ENCODE assay signal across 22 cellular contexts in genomic region chr1:67515324-67516080, GRCh38.
DNase-seq lines count a peak whose midpoint lies in the region; ATAC-seq, FAIRE-seq and TF ChIP-seq lines count a peak whose summit lies in the region.
"Had no signal": no experiment of that assay in that cellular context is flagged by ENCODE, and none has a peak within 500 bp of the region (broad histone marks: within the 10 kb centered on the region; RNA-seq: fewer than 3 reads in every experiment).

No MANE protein-coding gene starts in this region.

- no peak overlapping the region for H3K4me2 ChIP-seq in HepG2 (ENCODE audit: low read depth, low read length)

- H3K4me1 ChIP-seq in HUES6 (ENCODE audit: control insufficient read depth, insufficient read depth, low read length) = peaks cover 10% of the 10 kb centered on the region
- H3K4me1 ChIP-seq in endodermal cell (ENCODE audit: control insufficient read depth, insufficient read depth, low read length) = no peaks in the 10 kb centered on the region
- peaks cover 40% of the 10 kb centered on the region for H3K4me1 ChIP-seq in HepG2 (ENCODE audit: insufficient read depth, low read length)
- H3K4me1 ChIP-seq in adrenal gland (replicated peaks in 1 of 2) = no peaks in the 10 kb centered on the region
- H3K4me1 ChIP-seq in foreskin keratinocyte = no peaks in the 10 kb centered on the region
- H3K4me1 ChIP-seq: Peyer's patch, SJSA1 had no signal

- in situ Hi-C loops in HepG2 (cut with HindIII; ENCODE audit: extremely low pct_ligation_motif_present, low pct_unique_long_range_greater_than_20kb) = no loop called here

- intact Hi-C loops in HepG2 (cut with micrococcal nuclease; ENCODE audit: unreplicated experiment) (no loop called here), posterior cingulate gyrus (cut with DNase I) (no loop called here), adrenal gland (cut with DNase I) (no loop called here)

- POLR2A ChIA-PET in HepG2 (lab: Yijun Ruan, JAX) = interaction anchor here (0.8 to 2.9 kb wide), 6 partner anchors 9 to 591 kb away, joined by 3 to 11 read pairs (median 4); partner anchors contain the start of genes DNAI4, MIER1 and SERBP1

- peaks cover 47% of the 10 kb centered on the region for H3K27me3 ChIP-seq in HUES6 (ENCODE audit: control insufficient read depth, insufficient read depth, low read length)
- H3K27me3 ChIP-seq in endodermal cell (ENCODE audit: control insufficient read depth, insufficient read depth, low read length, poor library complexity, severe bottlenecking) = peaks cover 8% of the 10 kb centered on the region
- H3K27me3 ChIP-seq in HepG2 (ENCODE audit: control insufficient read depth in 1 of 2, insufficient read depth in 2 of 2, low read length in 2 of 2) = no peaks in the 10 kb centered on the region
- H3K27me3 ChIP-seq in adrenal gland = no peaks in the 10 kb centered on the region
- H3K27me3 ChIP-seq in foreskin keratinocyte = peaks cover 8% of the 10 kb centered on the region
- H3K27me3 ChIP-seq: Peyer's patch, SJSA1 had no signal

- H3K36me3 Mint-ChIP-seq in endodermal cell (ENCODE audit: low read depth) = peaks cover 3% of the 10 kb centered on the region

- no peak overlapping the region for H2AFZ ChIP-seq in HepG2 (ENCODE audit: low read length)
- H2AFZ ChIP-seq: GM23248 had no signal

- no peak for FAIRE-seq in HepG2 (lab: Jason Lieb, UNC)
- FAIRE-seq: GM19239 had no signal

- no peak overlapping the region for H3K27ac Mint-ChIP-seq in endodermal cell
- H3K27ac Mint-ChIP-seq: B cell, HFFc6 had no signal

- WGBS in endodermal cell (ENCODE audit: insufficient coverage in 1 of 2, insufficient read length in 1 of 2), 2 experiments = 36 to 39% methylated on average over 2 of the region's 2 CpGs
- 62% methylated on average over 2 of the region's 2 CpGs for WGBS in HepG2 (ENCODE audit: low lambda C conversion rate)
- 66 to 77% (median 71%) methylated on average over 2 of the region's 2 CpGs for WGBS in adrenal gland, 4 donors

- H3K4me3 ChIP-seq in HUES6 (ENCODE audit: low read depth, low read length) (peak overlapping the region; percentile 4; the same call in 1 of the 2 replicates), endodermal cell (ENCODE audit: low read length) (peak overlapping the region; percentile 6), HepG2 (replicated peaks in 1 of 3; ENCODE audit: insufficient read depth in 1 of 3, low read depth in 2 of 3, low read length in 3 of 3) (no peak overlapping the region), adrenal gland (no peak overlapping the region)
- H3K4me3 ChIP-seq: GM23248, Peyer's patch, SJSA1 had no signal

- peaks cover 74% of the 10 kb centered on the region for H3K27me3 Mint-ChIP-seq in endodermal cell (ENCODE audit: insufficient read depth)

- ATAC-seq in HepG2 (no peak), foreskin keratinocyte (no peak)

- H3K4me1 Mint-ChIP-seq in endodermal cell = no peaks in the 10 kb centered on the region
- H3K4me1 Mint-ChIP-seq: B cell had no signal

- TF ChIP-seq POLR2A in HepG2 (IDR thresholded peaks at IDR 0.05; ENCODE audit: insufficient read depth in 1 of 2, low read depth in 2 of 2, low read length in 2 of 2) (no peak), adrenal gland (IDR thresholded peaks at IDR 0.05) (no peak)

- no TSS peak for BruUV-seq in HepG2 (replicated peaks; lab: Mats Ljungman, UMichigan)

- peak overlapping the region; percentile 48 for H3K9ac ChIP-seq in HUES6 (ENCODE audit: low read length)
- H3K9ac ChIP-seq in endodermal cell (ENCODE audit: extremely low read depth, low read length, poor library complexity, severe bottlenecking) = no peak overlapping the region
- H3K9ac ChIP-seq in HepG2 (ENCODE audit: insufficient read depth, low read depth, low read length) = no peak overlapping the region
- H3K9ac ChIP-seq: GM23248 had no signal

- H3K36me3 ChIP-seq in HUES6 (ENCODE audit: control insufficient read depth, insufficient read depth, low read length) (no peaks in the 10 kb centered on the region), endodermal cell (ENCODE audit: control insufficient read depth, insufficient read depth, low read length) (no peaks in the 10 kb centered on the region), HepG2 (replicated peaks in 1 of 2; ENCODE audit: control insufficient read depth in 1 of 2, insufficient read depth in 2 of 2, low read length in 2 of 2) (no peaks in the 10 kb centered on the region), adrenal gland (replicated peaks in 1 of 2) (no peaks in the 10 kb centered on the region)
- H3K36me3 ChIP-seq: Peyer's patch, SJSA1 had no signal

- no peak for TF ChIP-seq CTCF in endodermal cell (conservative IDR thresholded peaks at IDR 0.05)
- TF ChIP-seq CTCF in HepG2 (CRISPR knock-in tag; IDR thresholded peaks at IDR 0.05) = no peak
- no peak for TF ChIP-seq CTCF in adrenal gland (IDR thresholded peaks at IDR 0.05)
- no peak for TF ChIP-seq CTCF in foreskin keratinocyte (conservative IDR thresholded peaks at IDR 0.05)

- DNase-seq in ELF-1 (ENCODE audit: low read depth, low spot score) = peak; percentile 63
- DNase-seq in endodermal cell = peak; percentile 56
- no peak for DNase-seq in HepG2 (ENCODE audit: low spot score)
- no peak for DNase-seq in posterior cingulate gyrus
- DNase-seq in adrenal gland = no peak
- DNase-seq in activated effector memory CD4-positive, alpha-beta T cell treated with anti-CD3 and anti-CD28 coated beads, Interleukin-2, amount 50 U/mL, for 16 hours = no peak
- DNase-seq in foreskin keratinocyte = no peak
- DNase-seq: COR-L47, GDM1, GM23248, HFFc6, IMR-90, Karpas-422, NCI-H1417 treated with DMSO at 0.1 percent for 48 hours, NCI-H187 treated with DMSO at 0.1 percent for 48 hours, NCI-H446, NCI-H69, Peyer's patch had no signal

- no peaks in the 10 kb centered on the region for H3K79me2 ChIP-seq in HepG2 (ENCODE audit: insufficient read depth, low read length)

- H3K9me3 ChIP-seq in HUES6 (ENCODE audit: control insufficient read depth, insufficient read depth, low read depth, low read length) = peaks cover 35% of the 10 kb centered on the region
- H3K9me3 ChIP-seq in endodermal cell (ENCODE audit: control insufficient read depth, low read length) = peaks cover 26% of the 10 kb centered on the region
- H3K9me3 ChIP-seq in HepG2 (ENCODE audit: low read length) = peaks cover 15% of the 10 kb centered on the region
- peaks cover 0 to 3% (median 0%) of the 10 kb centered on the region in 3 donors for H3K9me3 ChIP-seq in adrenal gland (replicated peaks in 1 of 3)

- no peaks in the 10 kb centered on the region for H4K20me1 ChIP-seq in HepG2 (ENCODE audit: insufficient read depth, low read length)

- no peak for TF ChIP-seq RAD21 in HepG2 (CRISPR knock-in tag; IDR thresholded peaks at IDR 0.05)

- H3K4me3 Mint-ChIP-seq in endodermal cell = no peak overlapping the region
- H3K4me3 Mint-ChIP-seq: B cell, HFFc6 had no signal

- CTCF ChIA-PET in HepG2 (lab: Yijun Ruan, JAX; ENCODE audit: low intra/inter-chr PET ratio, low total read pairs) = no interaction called here

- H3K9me3 Mint-ChIP-seq in endodermal cell = peaks cover 48% of the 10 kb centered on the region

- H3K27ac ChIP-seq in HUES6 (ENCODE audit: low read depth, low read length) (no peak overlapping the region; the same call in 1 of the 2 replicates), endodermal cell (ENCODE audit: low read depth, low read length) (no peak overlapping the region), HepG2 (ENCODE audit: extremely low read length, insufficient read depth, low read length) (peak overlapping the region; percentile 75), adrenal gland (no peak overlapping the region), foreskin keratinocyte (no peak overlapping the region)
- H3K27ac ChIP-seq: GM23248, Peyer's patch, SJSA1 had no signal

- TF ChIP-seq EP300 in HepG2 (IDR thresholded peaks at IDR 0.05; ENCODE audit: low read depth in 2 of 2, low read length in 2 of 2) = no peak
- no peak for TF ChIP-seq EP300 in HepG2 (CRISPR knock-in tag; IDR thresholded peaks at IDR 0.05; ENCODE audit: borderline replicate concordance)

TF ChIP-seq in HepG2, 621 proteins besides CTCF, POLR2A, EP300 and RAD21:
- no peak for TF ChIP-seq ZNF17 (CRISPR knock-in tag; IDR thresholded peaks at IDR 0.05)
- TF ChIP-seq SOX13 (IDR thresholded peaks at IDR 0.05) = no peak
- peak in 1 of 2 experiments; percentile 12; a peak in 1 of 4 replicates for TF ChIP-seq SOX13 (CRISPR knock-in tag; conservative IDR thresholded peaks at IDR 0.05 in 1 of 2, IDR thresholded peaks at IDR 0.05 in 1 of 2)
- 0 out of 2 replicates have a peak, but pooled peaks have one; percentile 37 for TF ChIP-seq ZNF558 (CRISPR knock-in tag; IDR thresholded peaks at IDR 0.05; ENCODE audit: borderline replicate concordance)

Comparison
In these comparisons a context has a peak if more than half of its experiments do, and no peak if none do; other contexts are left out.
1. DNase-seq: peak in ELF-1 (single experiment) and endodermal cell (single experiment); none in HepG2 (single experiment), posterior cingulate gyrus (0 of 10), adrenal gland (0 of 7), activated effector memory CD4-positive, alpha-beta T cell treated with anti-CD3 and anti-CD28 coated beads, Interleukin-2, amount 50 U/mL, for 16 hours (single experiment) and foreskin keratinocyte (0 of 2).
2. H3K4me3 ChIP-seq: peak in HUES6 (single experiment) and endodermal cell (single experiment); none in HepG2 (0 of 3) and adrenal gland (0 of 4).